Comparison of ENCODE assay signal across 1 cellular context in the genomic region with DNA sequence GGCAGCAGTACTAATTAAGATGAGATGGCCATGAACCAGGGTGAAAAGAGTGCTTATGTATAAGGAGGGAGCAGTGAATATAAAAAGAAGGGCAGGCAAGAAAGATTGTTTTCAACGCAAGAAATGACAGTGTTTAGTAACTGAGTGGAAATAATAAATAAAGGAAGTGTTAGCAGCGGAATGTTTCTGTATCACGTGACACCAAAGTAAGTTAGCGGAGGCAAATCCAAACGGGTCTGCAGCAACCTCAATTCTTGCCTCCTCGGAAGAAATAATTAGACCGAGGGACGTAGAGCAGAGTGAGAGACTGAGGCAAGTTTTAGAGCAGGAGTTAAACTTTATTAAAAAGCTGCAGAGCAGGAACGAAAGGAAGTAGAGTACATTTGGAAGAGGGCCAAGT.
TF ChIP-seq lines count a peak whose summit lies in the region.

No MANE protein-coding gene starts in this region.

TF ChIP-seq in HepG2, 621 proteins besides CTCF, POLR2A, EP300 and RAD21:
- peak; percentile 80 for TF ChIP-seq RAD51 (IDR thresholded peaks at IDR 0.05; ENCODE audit: borderline replicate concordance)
- TF ChIP-seq, protein P1, sequence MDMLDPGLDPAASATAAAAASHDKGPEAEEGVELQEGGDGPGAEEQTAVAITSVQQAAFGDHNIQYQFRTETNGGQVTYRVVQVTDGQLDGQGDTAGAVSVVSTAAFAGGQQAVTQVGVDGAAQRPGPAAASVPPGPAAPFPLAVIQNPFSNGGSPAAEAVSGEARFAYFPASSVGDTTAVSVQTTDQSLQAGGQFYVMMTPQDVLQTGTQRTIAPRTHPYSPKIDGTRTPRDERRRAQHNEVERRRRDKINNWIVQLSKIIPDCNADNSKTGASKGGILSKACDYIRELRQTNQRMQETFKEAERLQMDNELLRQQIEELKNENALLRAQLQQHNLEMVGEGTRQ (IDR thresholded peaks at IDR 0.05; ENCODE audit: low read depth, low read length), result peak; percentile 46; the same call in 1 of the 2 replicates
- TF ChIP-seq, protein P1 (CRISPR knock-in tag; IDR thresholded peaks at IDR 0.05; ENCODE audit: borderline replicate concordance), result no peak
- no peak for TF ChIP-seq NCOA1 (CRISPR knock-in tag; IDR thresholded peaks at IDR 0.05)
- TF ChIP-seq, protein P2, sequence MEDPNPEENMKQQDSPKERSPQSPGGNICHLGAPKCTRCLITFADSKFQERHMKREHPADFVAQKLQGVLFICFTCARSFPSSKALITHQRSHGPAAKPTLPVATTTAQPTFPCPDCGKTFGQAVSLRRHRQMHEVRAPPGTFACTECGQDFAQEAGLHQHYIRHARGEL (CRISPR knock-in tag; IDR thresholded peaks at IDR 0.05), result no peak
